1 cellular context compared by ENCODE assay signal in the genomic region with DNA sequence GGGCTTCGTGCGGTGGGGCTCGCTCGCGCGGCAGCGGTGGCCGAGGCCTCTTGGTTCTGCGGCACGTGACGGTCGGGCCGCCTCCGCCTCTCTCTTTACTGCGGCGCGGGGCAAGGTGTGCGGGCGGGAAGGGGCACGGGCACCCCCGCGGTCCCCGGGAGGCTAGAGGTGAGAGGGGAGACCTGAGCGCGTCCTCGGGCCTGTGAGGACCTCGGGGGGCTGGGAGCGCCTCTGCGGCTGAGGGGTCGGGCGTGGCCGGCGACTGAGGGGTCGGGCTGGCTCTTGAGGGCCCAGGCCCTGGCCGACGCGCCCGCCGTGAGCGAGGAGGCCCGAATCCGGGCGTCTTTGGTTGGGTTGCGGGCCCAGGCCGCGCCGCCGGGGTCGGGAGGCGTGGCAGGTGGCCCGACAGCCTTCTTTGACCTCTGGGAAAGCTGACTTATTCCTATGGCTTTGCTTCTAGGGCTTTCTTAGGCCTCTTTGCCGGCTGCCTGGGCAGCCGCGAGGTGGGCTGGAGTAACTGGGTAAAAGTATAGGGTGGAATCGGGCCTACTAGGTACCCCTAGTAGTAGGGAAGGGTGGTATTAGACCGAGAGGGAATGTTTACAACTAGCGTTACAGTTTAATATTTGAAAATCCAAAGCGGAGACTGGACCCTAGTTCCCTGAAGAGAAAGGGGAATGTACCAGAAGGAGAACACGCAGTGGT.
A peak's percentile ranks its signal among the peaks of the same experiment; 100 is the strongest.
TF ChIP-seq lines count a peak whose summit lies in the region.

A gene with protein sequence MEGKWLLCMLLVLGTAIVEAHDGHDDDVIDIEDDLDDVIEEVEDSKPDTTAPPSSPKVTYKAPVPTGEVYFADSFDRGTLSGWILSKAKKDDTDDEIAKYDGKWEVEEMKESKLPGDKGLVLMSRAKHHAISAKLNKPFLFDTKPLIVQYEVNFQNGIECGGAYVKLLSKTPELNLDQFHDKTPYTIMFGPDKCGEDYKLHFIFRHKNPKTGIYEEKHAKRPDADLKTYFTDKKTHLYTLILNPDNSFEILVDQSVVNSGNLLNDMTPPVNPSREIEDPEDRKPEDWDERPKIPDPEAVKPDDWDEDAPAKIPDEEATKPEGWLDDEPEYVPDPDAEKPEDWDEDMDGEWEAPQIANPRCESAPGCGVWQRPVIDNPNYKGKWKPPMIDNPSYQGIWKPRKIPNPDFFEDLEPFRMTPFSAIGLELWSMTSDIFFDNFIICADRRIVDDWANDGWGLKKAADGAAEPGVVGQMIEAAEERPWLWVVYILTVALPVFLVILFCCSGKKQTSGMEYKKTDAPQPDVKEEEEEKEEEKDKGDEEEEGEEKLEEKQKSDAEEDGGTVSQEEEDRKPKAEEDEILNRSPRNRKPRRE (plus strand): TSS at position 33 of the 705 bp plus-strand sequence. CDS start 6,715 bp downstream, outside the sequence.

TF ChIP-seq in HEK293, 187 proteins besides CTCF, POLR2A, EP300 and RAD21 (continued from another document and continues in another):
- TF ChIP-seq, protein P1, sequence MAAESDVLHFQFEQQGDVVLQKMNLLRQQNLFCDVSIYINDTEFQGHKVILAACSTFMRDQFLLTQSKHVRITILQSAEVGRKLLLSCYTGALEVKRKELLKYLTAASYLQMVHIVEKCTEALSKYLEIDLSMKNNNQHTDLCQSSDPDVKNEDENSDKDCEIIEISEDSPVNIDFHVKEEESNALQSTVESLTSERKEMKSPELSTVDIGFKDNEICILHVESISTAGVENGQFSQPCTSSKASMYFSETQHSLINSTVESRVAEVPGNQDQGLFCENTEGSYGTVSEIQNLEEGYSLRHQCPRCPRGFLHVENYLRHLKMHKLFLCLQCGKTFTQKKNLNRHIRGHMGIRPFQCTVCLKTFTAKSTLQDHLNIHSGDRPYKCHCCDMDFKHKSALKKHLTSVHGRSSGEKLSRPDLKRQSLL (tag by site-specific recombination; IDR thresholded peaks at IDR 0.05), result 0 out of 2 replicates have a peak, but pooled peaks have one; percentile 38
- TF ChIP-seq, protein P2, sequence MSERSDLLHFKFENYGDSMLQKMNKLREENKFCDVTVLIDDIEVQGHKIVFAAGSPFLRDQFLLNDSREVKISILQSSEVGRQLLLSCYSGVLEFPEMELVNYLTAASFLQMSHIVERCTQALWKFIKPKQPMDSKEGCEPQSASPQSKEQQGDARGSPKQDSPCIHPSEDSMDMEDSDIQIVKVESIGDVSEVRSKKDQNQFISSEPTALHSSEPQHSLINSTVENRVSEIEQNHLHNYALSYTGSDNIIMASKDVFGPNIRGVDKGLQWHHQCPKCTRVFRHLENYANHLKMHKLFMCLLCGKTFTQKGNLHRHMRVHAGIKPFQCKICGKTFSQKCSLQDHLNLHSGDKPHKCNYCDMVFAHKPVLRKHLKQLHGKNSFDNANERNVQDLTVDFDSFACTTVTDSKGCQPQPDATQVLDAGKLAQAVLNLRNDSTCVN (tag by site-specific recombination; optimal IDR thresholded peaks at IDR 0.05), result peak; percentile 96
- TF ChIP-seq, protein P3, sequence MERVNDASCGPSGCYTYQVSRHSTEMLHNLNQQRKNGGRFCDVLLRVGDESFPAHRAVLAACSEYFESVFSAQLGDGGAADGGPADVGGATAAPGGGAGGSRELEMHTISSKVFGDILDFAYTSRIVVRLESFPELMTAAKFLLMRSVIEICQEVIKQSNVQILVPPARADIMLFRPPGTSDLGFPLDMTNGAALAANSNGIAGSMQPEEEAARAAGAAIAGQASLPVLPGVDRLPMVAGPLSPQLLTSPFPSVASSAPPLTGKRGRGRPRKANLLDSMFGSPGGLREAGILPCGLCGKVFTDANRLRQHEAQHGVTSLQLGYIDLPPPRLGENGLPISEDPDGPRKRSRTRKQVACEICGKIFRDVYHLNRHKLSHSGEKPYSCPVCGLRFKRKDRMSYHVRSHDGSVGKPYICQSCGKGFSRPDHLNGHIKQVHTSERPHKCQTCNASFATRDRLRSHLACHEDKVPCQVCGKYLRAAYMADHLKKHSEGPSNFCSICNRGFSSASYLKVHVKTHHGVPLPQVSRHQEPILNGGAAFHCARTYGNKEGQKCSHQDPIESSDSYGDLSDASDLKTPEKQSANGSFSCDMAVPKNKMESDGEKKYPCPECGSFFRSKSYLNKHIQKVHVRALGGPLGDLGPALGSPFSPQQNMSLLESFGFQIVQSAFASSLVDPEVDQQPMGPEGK (tag by site-specific recombination; IDR thresholded peaks at IDR 0.05), result no peak
- TF ChIP-seq, protein P4, sequence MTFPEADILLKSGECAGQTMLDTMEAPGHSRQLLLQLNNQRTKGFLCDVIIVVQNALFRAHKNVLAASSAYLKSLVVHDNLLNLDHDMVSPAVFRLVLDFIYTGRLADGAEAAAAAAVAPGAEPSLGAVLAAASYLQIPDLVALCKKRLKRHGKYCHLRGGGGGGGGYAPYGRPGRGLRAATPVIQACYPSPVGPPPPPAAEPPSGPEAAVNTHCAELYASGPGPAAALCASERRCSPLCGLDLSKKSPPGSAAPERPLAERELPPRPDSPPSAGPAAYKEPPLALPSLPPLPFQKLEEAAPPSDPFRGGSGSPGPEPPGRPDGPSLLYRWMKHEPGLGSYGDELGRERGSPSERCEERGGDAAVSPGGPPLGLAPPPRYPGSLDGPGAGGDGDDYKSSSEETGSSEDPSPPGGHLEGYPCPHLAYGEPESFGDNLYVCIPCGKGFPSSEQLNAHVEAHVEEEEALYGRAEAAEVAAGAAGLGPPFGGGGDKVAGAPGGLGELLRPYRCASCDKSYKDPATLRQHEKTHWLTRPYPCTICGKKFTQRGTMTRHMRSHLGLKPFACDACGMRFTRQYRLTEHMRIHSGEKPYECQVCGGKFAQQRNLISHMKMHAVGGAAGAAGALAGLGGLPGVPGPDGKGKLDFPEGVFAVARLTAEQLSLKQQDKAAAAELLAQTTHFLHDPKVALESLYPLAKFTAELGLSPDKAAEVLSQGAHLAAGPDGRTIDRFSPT (tag by site-specific recombination; IDR thresholded peaks at IDR 0.05), result peak; percentile 92
- peak; percentile 69 for TF ChIP-seq ZNF596 (tag by site-specific recombination; IDR thresholded peaks at IDR 0.05)
- TF ChIP-seq, protein P5, sequence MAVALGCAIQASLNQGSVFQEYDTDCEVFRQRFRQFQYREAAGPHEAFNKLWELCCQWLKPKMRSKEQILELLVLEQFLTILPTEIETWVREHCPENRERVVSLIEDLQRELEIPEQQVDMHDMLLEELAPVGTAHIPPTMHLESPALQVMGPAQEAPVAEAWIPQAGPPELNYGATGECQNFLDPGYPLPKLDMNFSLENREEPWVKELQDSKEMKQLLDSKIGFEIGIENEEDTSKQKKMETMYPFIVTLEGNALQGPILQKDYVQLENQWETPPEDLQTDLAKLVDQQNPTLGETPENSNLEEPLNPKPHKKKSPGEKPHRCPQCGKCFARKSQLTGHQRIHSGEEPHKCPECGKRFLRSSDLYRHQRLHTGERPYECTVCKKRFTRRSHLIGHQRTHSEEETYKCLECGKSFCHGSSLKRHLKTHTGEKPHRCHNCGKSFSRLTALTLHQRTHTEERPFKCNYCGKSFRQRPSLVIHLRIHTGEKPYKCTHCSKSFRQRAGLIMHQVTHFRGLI (tag by site-specific recombination; IDR thresholded peaks at IDR 0.05), result peak; percentile 84
- no peak for TF ChIP-seq IKZF3 (tag by site-specific recombination; IDR thresholded peaks at IDR 0.05)
- TF ChIP-seq ZNF37A (tag by site-specific recombination; IDR thresholded peaks at IDR 0.05), result no peak
- TF ChIP-seq, protein P6, sequence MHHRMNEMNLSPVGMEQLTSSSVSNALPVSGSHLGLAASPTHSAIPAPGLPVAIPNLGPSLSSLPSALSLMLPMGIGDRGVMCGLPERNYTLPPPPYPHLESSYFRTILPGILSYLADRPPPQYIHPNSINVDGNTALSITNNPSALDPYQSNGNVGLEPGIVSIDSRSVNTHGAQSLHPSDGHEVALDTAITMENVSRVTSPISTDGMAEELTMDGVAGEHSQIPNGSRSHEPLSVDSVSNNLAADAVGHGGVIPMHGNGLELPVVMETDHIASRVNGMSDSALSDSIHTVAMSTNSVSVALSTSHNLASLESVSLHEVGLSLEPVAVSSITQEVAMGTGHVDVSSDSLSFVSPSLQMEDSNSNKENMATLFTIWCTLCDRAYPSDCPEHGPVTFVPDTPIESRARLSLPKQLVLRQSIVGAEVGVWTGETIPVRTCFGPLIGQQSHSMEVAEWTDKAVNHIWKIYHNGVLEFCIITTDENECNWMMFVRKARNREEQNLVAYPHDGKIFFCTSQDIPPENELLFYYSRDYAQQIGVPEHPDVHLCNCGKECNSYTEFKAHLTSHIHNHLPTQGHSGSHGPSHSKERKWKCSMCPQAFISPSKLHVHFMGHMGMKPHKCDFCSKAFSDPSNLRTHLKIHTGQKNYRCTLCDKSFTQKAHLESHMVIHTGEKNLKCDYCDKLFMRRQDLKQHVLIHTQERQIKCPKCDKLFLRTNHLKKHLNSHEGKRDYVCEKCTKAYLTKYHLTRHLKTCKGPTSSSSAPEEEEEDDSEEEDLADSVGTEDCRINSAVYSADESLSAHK (tag by site-specific recombination; IDR thresholded peaks at IDR 0.05), result 0 out of 2 replicates have a peak, but pooled peaks have one; percentile 24
- TF ChIP-seq ZNF560 (tag by site-specific recombination; IDR thresholded peaks at IDR 0.05; ENCODE audit: borderline replicate concordance), result no peak
- no peak for TF ChIP-seq TRIM28 (IDR thresholded peaks at IDR 0.05; ENCODE audit: borderline replicate concordance, low read length)
- peak; percentile 72 for TF ChIP-seq ZBTB48 (tag by site-specific recombination; IDR thresholded peaks at IDR 0.05)
- TF ChIP-seq ZNF133 (tag by site-specific recombination; IDR thresholded peaks at IDR 0.05), result no peak
- TF ChIP-seq ZSCAN30 (tag by site-specific recombination; IDR thresholded peaks at IDR 0.05), result peak; percentile 75; the same call in 1 of the 2 replicates
- 0 out of 2 replicates have a peak, but pooled peaks have one; percentile 23 for TF ChIP-seq ZNF76 (tag by site-specific recombination; IDR thresholded peaks at IDR 0.05; ENCODE audit: borderline replicate concordance, low read depth)
- no peak for TF ChIP-seq TCF7L2 (IDR thresholded peaks at IDR 0.05; ENCODE audit: borderline replicate concordance, low read depth, low read length)
- 0 out of 2 replicates have a peak, but pooled peaks have one; percentile 6 for TF ChIP-seq KLF8 (tag by site-specific recombination; IDR thresholded peaks at IDR 0.05)
- TF ChIP-seq ZNF776 (tag by site-specific recombination; IDR thresholded peaks at IDR 0.05; ENCODE audit: borderline replicate concordance), result no peak
- no peak for TF ChIP-seq ZNF24 (tag by site-specific recombination; IDR thresholded peaks at IDR 0.05)
- TF ChIP-seq FEZF1 (tag by site-specific recombination; IDR thresholded peaks at IDR 0.05), result 0 out of 2 replicates have a peak, but pooled peaks have one; percentile 25
- TF ChIP-seq REPIN1 (tag by site-specific recombination; IDR thresholded peaks at IDR 0.05; ENCODE audit: low read depth), result no peak
- peak; percentile 40; the same call in 1 of the 2 replicates for TF ChIP-seq ZNF335 (tag by site-specific recombination; conservative IDR thresholded peaks at IDR 0.05)
- TF ChIP-seq ZFHX2 (tag by site-specific recombination; conservative IDR thresholded peaks at IDR 0.05), result peak; percentile 93
- TF ChIP-seq ZNF791 (tag by site-specific recombination; IDR thresholded peaks at IDR 0.05), result no peak
- TF ChIP-seq MEIS1 (CRISPR knock-in tag; IDR thresholded peaks at IDR 0.05; ENCODE audit: borderline replicate concordance), result no peak
- no peak for TF ChIP-seq SCRT1 (tag by site-specific recombination; IDR thresholded peaks at IDR 0.05; ENCODE audit: borderline replicate concordance)
- TF ChIP-seq YY1 (tag by site-specific recombination; IDR thresholded peaks at IDR 0.05), result peak; percentile 54; the same call in 1 of the 2 replicates
- TF ChIP-seq KLF10 (tag by site-specific recombination; IDR thresholded peaks at IDR 0.05), result peak; percentile 31; the same call in 1 of the 2 replicates
- TF ChIP-seq ZXDB (tag by site-specific recombination; IDR thresholded peaks at IDR 0.05), result peak; percentile 35
- no peak for TF ChIP-seq KLF1 (tag by site-specific recombination; IDR thresholded peaks at IDR 0.05)
- TF ChIP-seq, protein P7, sequence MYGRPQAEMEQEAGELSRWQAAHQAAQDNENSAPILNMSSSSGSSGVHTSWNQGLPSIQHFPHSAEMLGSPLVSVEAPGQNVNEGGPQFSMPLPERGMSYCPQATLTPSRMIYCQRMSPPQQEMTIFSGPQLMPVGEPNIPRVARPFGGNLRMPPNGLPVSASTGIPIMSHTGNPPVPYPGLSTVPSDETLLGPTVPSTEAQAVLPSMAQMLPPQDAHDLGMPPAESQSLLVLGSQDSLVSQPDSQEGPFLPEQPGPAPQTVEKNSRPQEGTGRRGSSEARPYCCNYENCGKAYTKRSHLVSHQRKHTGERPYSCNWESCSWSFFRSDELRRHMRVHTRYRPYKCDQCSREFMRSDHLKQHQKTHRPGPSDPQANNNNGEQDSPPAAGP (tag by site-specific recombination; IDR thresholded peaks at IDR 0.05), result 0 out of 2 replicates have a peak, but pooled peaks have one; percentile 38
- no peak for TF ChIP-seq ZNF2 (tag by site-specific recombination; IDR thresholded peaks at IDR 0.05)
- TF ChIP-seq, protein P8, sequence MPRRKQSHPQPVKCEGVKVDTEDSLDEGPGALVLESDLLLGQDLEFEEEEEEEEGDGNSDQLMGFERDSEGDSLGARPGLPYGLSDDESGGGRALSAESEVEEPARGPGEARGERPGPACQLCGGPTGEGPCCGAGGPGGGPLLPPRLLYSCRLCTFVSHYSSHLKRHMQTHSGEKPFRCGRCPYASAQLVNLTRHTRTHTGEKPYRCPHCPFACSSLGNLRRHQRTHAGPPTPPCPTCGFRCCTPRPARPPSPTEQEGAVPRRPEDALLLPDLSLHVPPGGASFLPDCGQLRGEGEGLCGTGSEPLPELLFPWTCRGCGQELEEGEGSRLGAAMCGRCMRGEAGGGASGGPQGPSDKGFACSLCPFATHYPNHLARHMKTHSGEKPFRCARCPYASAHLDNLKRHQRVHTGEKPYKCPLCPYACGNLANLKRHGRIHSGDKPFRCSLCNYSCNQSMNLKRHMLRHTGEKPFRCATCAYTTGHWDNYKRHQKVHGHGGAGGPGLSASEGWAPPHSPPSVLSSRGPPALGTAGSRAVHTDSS (tag by site-specific recombination; IDR thresholded peaks at IDR 0.05), result no peak
- TF ChIP-seq ZEB2 (tag by site-specific recombination; IDR thresholded peaks at IDR 0.05), result no peak
- TF ChIP-seq ZNF48 (tag by site-specific recombination; IDR thresholded peaks at IDR 0.05), result no peak
- TF ChIP-seq, protein P9, sequence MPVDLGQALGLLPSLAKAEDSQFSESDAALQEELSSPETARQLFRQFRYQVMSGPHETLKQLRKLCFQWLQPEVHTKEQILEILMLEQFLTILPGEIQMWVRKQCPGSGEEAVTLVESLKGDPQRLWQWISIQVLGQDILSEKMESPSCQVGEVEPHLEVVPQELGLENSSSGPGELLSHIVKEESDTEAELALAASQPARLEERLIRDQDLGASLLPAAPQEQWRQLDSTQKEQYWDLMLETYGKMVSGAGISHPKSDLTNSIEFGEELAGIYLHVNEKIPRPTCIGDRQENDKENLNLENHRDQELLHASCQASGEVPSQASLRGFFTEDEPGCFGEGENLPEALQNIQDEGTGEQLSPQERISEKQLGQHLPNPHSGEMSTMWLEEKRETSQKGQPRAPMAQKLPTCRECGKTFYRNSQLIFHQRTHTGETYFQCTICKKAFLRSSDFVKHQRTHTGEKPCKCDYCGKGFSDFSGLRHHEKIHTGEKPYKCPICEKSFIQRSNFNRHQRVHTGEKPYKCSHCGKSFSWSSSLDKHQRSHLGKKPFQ (tag by site-specific recombination; IDR thresholded peaks at IDR 0.05), result 0 out of 2 replicates have a peak, but pooled peaks have one; percentile 14
- TF ChIP-seq ZFP37 (tag by site-specific recombination; IDR thresholded peaks at IDR 0.05), result peak; percentile 45; the same call in 1 of the 2 replicates
